1 cellular context compared by ENCODE assay signal in the genomic region with DNA sequence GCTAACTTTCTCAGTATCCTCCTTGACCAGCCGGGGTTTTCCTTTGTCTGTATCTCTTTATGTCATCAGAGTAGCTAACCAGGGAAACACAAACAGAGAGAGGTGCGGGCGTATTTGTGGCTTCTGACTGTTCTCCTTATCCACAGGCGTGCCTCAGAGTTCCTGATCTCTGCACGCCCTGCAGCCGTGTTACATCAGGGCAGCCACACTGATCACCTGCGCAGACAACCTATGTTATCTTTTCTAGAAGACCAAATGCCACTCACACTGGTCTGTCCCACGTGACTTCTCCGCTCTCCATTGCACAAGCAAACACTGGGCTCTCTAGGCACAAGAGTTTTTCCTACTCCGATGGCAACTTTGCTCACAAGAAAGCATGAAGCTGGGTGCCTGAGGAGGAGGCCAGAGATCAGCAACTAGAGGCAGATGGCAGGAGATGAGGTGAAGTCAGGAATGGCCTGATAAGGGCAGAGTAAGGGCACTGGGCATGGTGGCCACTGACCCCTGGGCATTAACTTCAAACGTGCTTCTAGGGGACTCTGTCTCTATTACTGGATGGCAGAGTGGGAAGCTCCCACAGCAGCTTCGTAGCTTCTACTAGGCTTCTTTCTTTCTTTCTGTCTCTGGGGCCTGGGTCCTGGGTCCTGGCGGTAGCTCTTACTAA.
TF ChIP-seq lines count a peak whose summit lies in the region.

No MANE protein-coding gene starts in this region.

TF ChIP-seq in IMR-90, 13 proteins besides CTCF, POLR2A, EP300 and RAD21:
- TF ChIP-seq NFE2L2 (IDR thresholded peaks at IDR 0.05; ENCODE audit: low read depth, low read length) (no peak), RFX5 (IDR thresholded peaks at IDR 0.05; ENCODE audit: low read depth, low read length) (no peak), MXI1 (IDR thresholded peaks at IDR 0.05; ENCODE audit: borderline replicate concordance, low read depth, low read length) (no peak)
